9 cellular contexts compared by ENCODE assay signal in genomic region chr10:7797582-7797981, GRCh38. TPM values are rescaled to one million over a fixed set of nuclear protein-coding genes. Genes with fewer than 3 reads are reported as not detected.
DNase-seq lines count a peak whose midpoint lies in the region; ATAC-seq and TF ChIP-seq lines count a peak whose summit lies in the region.
"Had no signal": no experiment of that assay in that cellular context is flagged by ENCODE, and none has a peak within 500 bp of the region (broad histone marks: within the 10 kb centered on the region; RNA-seq: fewer than 3 reads in every experiment).

No MANE protein-coding gene starts in this region.

- H3K9ac ChIP-seq in trophoblast cell (ENCODE audit: low read length) (no peak overlapping the region), colonic mucosa (ENCODE audit: low read depth in 2 of 2, low read length in 2 of 2) (no peak overlapping the region)

- H3K36me3 ChIP-seq in RWPE2 (ENCODE audit: low read depth) (peaks cover 63% of the 10 kb centered on the region), trophoblast cell (ENCODE audit: control insufficient read depth in 1 of 2, insufficient read depth in 2 of 2, low read length in 2 of 2) (peaks cover 13 to 30% of the 10 kb centered on the region in 2 experiments), colonic mucosa (peaks cover 26% of the 10 kb centered on the region)

- H3K23ac ChIP-seq in trophoblast cell (ENCODE audit: low read length), result no peak overlapping the region

- H3K27ac ChIP-seq in RWPE2 (ENCODE audit: poor library complexity, severe bottlenecking), result no peak overlapping the region
- peak overlapping the region; percentile 4 for H3K27ac ChIP-seq in trophoblast cell (ENCODE audit: low read depth, low read length)
- no peak overlapping the region for H3K27ac ChIP-seq in colonic mucosa

- no peaks in the 10 kb centered on the region for H3K79me1 ChIP-seq in trophoblast cell (ENCODE audit: low read length)

- intact Hi-C loops in colonic mucosa (cut with DNase I), result no loop called here

- no peak overlapping the region for H3K14ac ChIP-seq in trophoblast cell (ENCODE audit: low read length)

- DNase-seq in GM04504 (ENCODE audit: low read depth) (peak; percentile 64), RWPE2 (ENCODE audit: low spot score) (no peak), epithelial cell of esophagus (ENCODE audit: low read depth) (peak; percentile 56), trophoblast cell (peak; percentile 85 to 89), colonic mucosa (no peak)
- DNase-seq: NCI-H187 treated with DMSO at 0.1 percent for 48 hours had no signal

- no peak overlapping the region for H2BK120ac ChIP-seq in trophoblast cell (ENCODE audit: insufficient read depth, low read length, poor library complexity)

- no peak overlapping the region for H4K12ac ChIP-seq in trophoblast cell (ENCODE audit: low read depth, low read length)

- no peak for TF ChIP-seq CTCF in RWPE2 (IDR thresholded peaks at IDR 0.05; ENCODE audit: poor library complexity, severe bottlenecking)
- TF ChIP-seq CTCF in epithelial cell of esophagus (IDR thresholded peaks at IDR 0.05; ENCODE audit: insufficient read depth, low read depth, low read length, missing control alignments), result no peak
- no peak for TF ChIP-seq CTCF in colonic mucosa (IDR thresholded peaks at IDR 0.05)

- peak; percentile 70; the same call in 2 of the 3 replicates for ATAC-seq in RWPE2 (ENCODE audit: low read depth)
- ATAC-seq in GM19023 (IDR thresholded peaks at IDR 0.05; ENCODE audit: unreplicated experiment), result no peak
- ATAC-seq in HG02623 (IDR thresholded peaks at IDR 0.05; ENCODE audit: unreplicated experiment), result no peak
- no peak for ATAC-seq in HG03108 (IDR thresholded peaks at IDR 0.05; ENCODE audit: unreplicated experiment)

- no peak overlapping the region for H3K4me3 ChIP-seq in RWPE2 (ENCODE audit: severe bottlenecking)
- no peak overlapping the region for H3K4me3 ChIP-seq in epithelial cell of esophagus (ENCODE audit: low read length)
- no peak overlapping the region for H3K4me3 ChIP-seq in trophoblast cell (ENCODE audit: low read depth, low read length)
- no peak overlapping the region for H3K4me3 ChIP-seq in colonic mucosa

- no peak overlapping the region for H3K4me2 ChIP-seq in trophoblast cell (ENCODE audit: low read length)

- H2AFZ ChIP-seq in trophoblast cell (ENCODE audit: insufficient read depth, low read length, poor library complexity), result no peak overlapping the region

- H3K18ac ChIP-seq in trophoblast cell (ENCODE audit: low read length), result no peak overlapping the region

- no peak overlapping the region for H3K4ac ChIP-seq in trophoblast cell (ENCODE audit: low read depth, low read length)

- no peak overlapping the region for H4K91ac ChIP-seq in trophoblast cell (ENCODE audit: low read depth, low read length)

- H3K79me2 ChIP-seq in trophoblast cell (ENCODE audit: control insufficient read depth, insufficient read depth, low read length, poor library complexity), result peaks cover 1% of the 10 kb centered on the region

- H3K27me3 ChIP-seq in RWPE2 (ENCODE audit: insufficient read depth, poor library complexity, severe bottlenecking), result no peaks in the 10 kb centered on the region
- H3K27me3 ChIP-seq in trophoblast cell (ENCODE audit: insufficient read depth, low read length), result no peaks in the 10 kb centered on the region
- H3K27me3 ChIP-seq in colonic mucosa, result no peaks in the 10 kb centered on the region

- H4K8ac ChIP-seq in trophoblast cell (ENCODE audit: low read depth, low read length), result no peak overlapping the region

- no CpG with 5 or more reads among the region's 6 CpGs for WGBS in trophoblast cell (ENCODE audit: extremely low coverage, insufficient coverage, insufficient read length)

- peaks cover 8% of the 10 kb centered on the region for H3K4me1 ChIP-seq in RWPE2 (ENCODE audit: insufficient read depth, poor library complexity, severe bottlenecking)
- H3K4me1 ChIP-seq in trophoblast cell (ENCODE audit: control insufficient read depth in 1 of 2, insufficient read depth in 2 of 2, low read length in 2 of 2), result no peaks in the 10 kb centered on the region
- H3K4me1 ChIP-seq in colonic mucosa, result peaks cover under 1% of the 10 kb centered on the region

- no peaks in the 10 kb centered on the region for H3K9me3 ChIP-seq in RWPE2 (ENCODE audit: severe bottlenecking)
- no peaks in the 10 kb centered on the region for H3K9me3 ChIP-seq in trophoblast cell (ENCODE audit: insufficient read depth, low read depth, low read length)
- no peaks in the 10 kb centered on the region for H3K9me3 ChIP-seq in colonic mucosa

- no peak overlapping the region for H2BK12ac ChIP-seq in trophoblast cell (ENCODE audit: low read length)

- H2BK5ac ChIP-seq in trophoblast cell (ENCODE audit: low read depth, low read length, poor library complexity), result no peak overlapping the region

- no peak overlapping the region for H2AK5ac ChIP-seq in trophoblast cell (ENCODE audit: low read length)

RNA-seq across cellular contexts. Expression of gene ATP5F1C, which starts 9.6 kb away (rescaled TPM):
- polyA plus RNA-seq in trophoblast cell (2013), result 405 and 412 TPM in 2 replicates
- total RNA-seq in colonic mucosa, result 100 to 1,000 TPM; 444 to 610 TPM

RNA-seq across cellular contexts. Expression of gene KIN, which starts 9.8 kb away (rescaled TPM):
- polyA plus RNA-seq in trophoblast cell (2013), result 20.0 and 22.1 TPM in 2 replicates
- 10 to 100 TPM; 10.9 to 11.6 TPM for total RNA-seq in colonic mucosa

RNA-seq across cellular contexts. Expression of gene TAF3, which starts 20.7 kb away (rescaled TPM):
- polyA plus RNA-seq in trophoblast cell (2013), result 11.5 and 12.3 TPM in 2 replicates
- 1 to 10 TPM; 4.4 to 6.3 TPM for total RNA-seq in colonic mucosa

Comparison
In these comparisons a context has a peak if more than half of its experiments do, and no peak if none do; other contexts are left out.
1. DNase-seq: peak in GM04504 (single experiment), epithelial cell of esophagus (single experiment) and trophoblast cell (2 of 2); none in RWPE2 (single experiment) and colonic mucosa (single experiment).